ENCODE assay signal across 19 cellular contexts in the genomic region with DNA sequence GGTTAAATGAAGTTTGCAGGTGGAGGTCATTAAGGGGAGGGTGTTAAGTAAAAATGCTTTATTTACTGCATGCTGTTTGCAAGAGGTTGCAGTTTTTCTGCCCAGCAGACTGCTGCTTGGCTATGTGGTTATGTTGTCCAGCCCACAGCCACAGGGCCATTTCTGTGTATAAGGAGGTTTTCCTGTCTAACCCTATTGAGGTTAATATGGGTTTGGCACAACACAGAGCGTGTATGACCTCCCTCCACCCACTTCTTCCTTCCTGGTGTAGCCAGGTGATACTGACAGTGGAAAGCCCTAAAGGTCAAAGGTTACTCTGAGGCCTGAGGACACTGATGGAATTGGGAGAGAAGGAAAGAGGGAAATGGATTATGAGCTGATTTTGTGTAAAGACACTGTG.
"Had no signal": no experiment of that assay in that cellular context is flagged by ENCODE, and none has a peak within 500 bp of the region (broad histone marks: within the 10 kb centered on the region; RNA-seq: fewer than 3 reads in every experiment).

No MANE protein-coding gene starts in this region.

- H3K27ac ChIP-seq: esophagus squamous epithelium, gastroesophageal sphincter, neural progenitor cell, ovary, right atrium auricular region, sigmoid colon, skin epidermis, testis, tibial nerve had no signal

- H3K27me3 ChIP-seq: esophagus squamous epithelium, neural progenitor cell, ovary, right atrium auricular region, sigmoid colon, testis, tibial nerve had no signal

- ATAC-seq: gastroesophageal sphincter; naive thymus-derived CD4-positive, alpha-beta T cell had no signal

- DNase-seq: cerebellar nuclear complex; esophagus squamous epithelium; foreskin fibroblast; glutamatergic neuron; mesendoderm; naive thymus-derived CD4-positive, alpha-beta T cell; nucleus accumbens; ovary; sigmoid colon; stimulated activated CD4-positive, alpha-beta T cell treated with anti-CD3 and anti-CD28 coated beads, Interleukin-2, amount 100 ng/mL, for 24 hours; stimulated activated CD4-positive, alpha-beta T cell treated with anti-CD3 and anti-CD28 coated beads, Interleukin-4, amount 100 ng/mL, for 4 hours; stimulated activated naive CD4-positive, alpha-beta T cell treated with Interleukin-2 at 50 U/mL for 16 hours; testis had no signal

- H3K9ac ChIP-seq: neural progenitor cell had no signal

- H3K9me3 ChIP-seq: esophagus squamous epithelium, ovary, right atrium auricular region, testis had no signal

- H3K4me1 ChIP-seq: gastroesophageal sphincter, neural progenitor cell, right atrium auricular region, sigmoid colon, testis, tibial nerve had no signal

- H3K27me3 Mint-ChIP-seq: dendritic cell treated with granulocyte-macrophage colony-stimulating factor and Interleukin-4, amounts not matched to agents 40 ng/mL and 50 ng/mL, for 4 days had no signal

- H3K4me2 ChIP-seq: neural progenitor cell had no signal

- H3K4me3 ChIP-seq: esophagus squamous epithelium, gastroesophageal sphincter, neural progenitor cell, ovary, right atrium auricular region, sigmoid colon, skin epidermis, testis, tibial nerve had no signal

- H3K27ac Mint-ChIP-seq: dendritic cell treated with granulocyte-macrophage colony-stimulating factor and Interleukin-4, amounts not matched to agents 40 ng/mL and 50 ng/mL, for 4 days; neural progenitor cell had no signal

- H3K36me3 ChIP-seq: gastroesophageal sphincter, neural progenitor cell, ovary, right atrium auricular region, sigmoid colon, tibial nerve had no signal

- H3K4me3 Mint-ChIP-seq: dendritic cell treated with granulocyte-macrophage colony-stimulating factor and Interleukin-4, amounts not matched to agents 40 ng/mL and 50 ng/mL, for 4 days; naive thymus-derived CD4-positive, alpha-beta T cell; neural progenitor cell had no signal
